ENCODE assay signal across 12 cellular contexts in genomic region chr12:54261817-54262402, GRCh38. TPM values are rescaled to one million over a fixed set of nuclear protein-coding genes. Genes with fewer than 3 reads are reported as not detected.
DNase-seq lines count a peak whose midpoint lies in the region; ATAC-seq lines count a peak whose summit lies in the region.
"Had no signal": no experiment of that assay in that cellular context is flagged by ENCODE, and none has a peak within 500 bp of the region (broad histone marks: within the 10 kb centered on the region; RNA-seq: fewer than 3 reads in every experiment).

No MANE protein-coding gene starts in this region.

- H3K23ac ChIP-seq in mesenchymal stem cell (ENCODE audit: low read length in 2 of 2), result no peak overlapping the region

- peak overlapping the region; percentile 89 for H2AK5ac ChIP-seq in mesenchymal stem cell (ENCODE audit: low read length, severe bottlenecking)

- no peak overlapping the region for H4K8ac ChIP-seq in mesenchymal stem cell (ENCODE audit: low read length)

- no peak overlapping the region for H4K91ac ChIP-seq in mesenchymal stem cell (ENCODE audit: low read length)

- H3K27me3 ChIP-seq in ACC112 (ENCODE audit: insufficient read depth, low read length), result no peaks in the 10 kb centered on the region
- H3K27me3 ChIP-seq in HUES6 (ENCODE audit: control insufficient read depth, insufficient read depth, low read length), result no peaks in the 10 kb centered on the region
- no peaks in the 10 kb centered on the region for H3K27me3 ChIP-seq in mesenchymal stem cell (ENCODE audit: control insufficient read depth in 1 of 2, insufficient read depth in 1 of 2, low read length in 2 of 2)

- H3K4me3 ChIP-seq in ACC112 (ENCODE audit: low read depth, low read length) (no peak overlapping the region; the same call in 1 of the 2 replicates), HUES6 (ENCODE audit: low read depth, low read length) (no peak overlapping the region), mesenchymal stem cell (ENCODE audit: insufficient read depth in 1 of 2, low read depth in 1 of 2, low read length in 2 of 2) (peak overlapping the region in 1 of 2 experiments; percentile 38)
- H3K4me3 ChIP-seq: psoas muscle had no signal

- no peaks in the 10 kb centered on the region for H3K9me3 ChIP-seq in HUES6 (ENCODE audit: control insufficient read depth, insufficient read depth, low read depth, low read length)
- H3K9me3 ChIP-seq in mesenchymal stem cell (ENCODE audit: control insufficient read depth, low read length), result no peaks in the 10 kb centered on the region
- H3K9me3 ChIP-seq: psoas muscle had no signal

- no peak overlapping the region for H3K18ac ChIP-seq in mesenchymal stem cell (ENCODE audit: low read depth in 1 of 2, low read length in 2 of 2)

- H3K9ac ChIP-seq in HUES6 (ENCODE audit: low read length), result peak overlapping the region; percentile 7
- peak overlapping the region; percentile 59 for H3K9ac ChIP-seq in mesenchymal stem cell (ENCODE audit: low read length)

- peaks cover 79% of the 10 kb centered on the region for H3K79me2 ChIP-seq in ACC112 (ENCODE audit: control insufficient read depth, insufficient read depth, low read length, unreplicated experiment)

- no peak overlapping the region for H2BK12ac ChIP-seq in mesenchymal stem cell (ENCODE audit: low read length in 2 of 2)

- no peak overlapping the region for H3K4me2 ChIP-seq in mesenchymal stem cell (ENCODE audit: low read length, poor library complexity, severe bottlenecking)

- H3K4me1 ChIP-seq in ACC112 (ENCODE audit: control insufficient read depth, insufficient read depth, low read length, unreplicated experiment) (peaks cover 55% of the 10 kb centered on the region), HUES6 (ENCODE audit: control insufficient read depth, insufficient read depth, low read length) (peaks cover 53% of the 10 kb centered on the region), mesenchymal stem cell (ENCODE audit: control insufficient read depth, insufficient read depth, low read depth, low read length) (peaks cover 15% of the 10 kb centered on the region)

- no peak overlapping the region for H2BK120ac ChIP-seq in mesenchymal stem cell (ENCODE audit: low read depth, low read length)

- H3K36me3 ChIP-seq in ACC112 (ENCODE audit: insufficient read depth, low read length), result peaks cover 4% of the 10 kb centered on the region; the same call in 1 of the 2 replicates
- H3K36me3 ChIP-seq in HUES6 (ENCODE audit: control insufficient read depth, insufficient read depth, low read length), result peaks cover 7% of the 10 kb centered on the region
- peaks cover under 1 to 7% of the 10 kb centered on the region in 2 experiments for H3K36me3 ChIP-seq in mesenchymal stem cell (ENCODE audit: control insufficient read depth in 1 of 2, insufficient read depth in 2 of 2, low read depth in 1 of 2, low read length in 2 of 2)

- peak; percentile 16 for DNase-seq in astrocyte of the hippocampus (ENCODE audit: low read depth, low spot score)
- no peak for DNase-seq in mesenchymal stem cell
- DNase-seq in stimulated activated CD4-positive, alpha-beta T cell treated with anti-CD3 and anti-CD28 coated beads, Interleukin-4, amount 100 ng/mL, for 4 hours, result no peak
- DNase-seq: COR-L47; effector CD8-positive, alpha-beta T cell; NCI-H1048 had no signal

- no peak overlapping the region for H3K4ac ChIP-seq in mesenchymal stem cell (ENCODE audit: low read depth in 1 of 2, low read length in 2 of 2)

- H3K79me1 ChIP-seq in mesenchymal stem cell (replicated peaks; ENCODE audit: low read length, poor library complexity, severe bottlenecking), result peaks cover 5% of the 10 kb centered on the region

- peak overlapping the region; percentile 71 for H2BK5ac ChIP-seq in mesenchymal stem cell (ENCODE audit: low read depth, low read length, poor library complexity, severe bottlenecking)

- H3K27ac ChIP-seq in ACC112 (ENCODE audit: low read depth, low read length) (peak overlapping the region; percentile 69), HUES6 (ENCODE audit: low read depth, low read length) (peak overlapping the region; percentile 87), mesenchymal stem cell (ENCODE audit: low read length, poor library complexity, severe bottlenecking) (peak overlapping the region; percentile 98)
- H3K27ac ChIP-seq: psoas muscle had no signal

- 67% methylated on average over 3 of the region's 5 CpGs for WGBS in mesenchymal stem cell

- no peak overlapping the region for H2BK15ac ChIP-seq in mesenchymal stem cell (ENCODE audit: low read depth, poor library complexity, severe bottlenecking)

- no peak overlapping the region for H2AFZ ChIP-seq in ACC112 (ENCODE audit: low read length, unreplicated experiment)
- H2AFZ ChIP-seq in mesenchymal stem cell (ENCODE audit: low read depth, low read length), result no peak overlapping the region

- ATAC-seq in HG03097 (IDR thresholded peaks at IDR 0.05; ENCODE audit: low FRiP score, unreplicated experiment), result no peak
- no peak for ATAC-seq in HG03175 (IDR thresholded peaks at IDR 0.05; ENCODE audit: unreplicated experiment)
- ATAC-seq in GM21723 (IDR thresholded peaks at IDR 0.05; ENCODE audit: unreplicated experiment), result no peak

- no peak overlapping the region for H3K14ac ChIP-seq in mesenchymal stem cell (ENCODE audit: low read length in 2 of 2)

RNA-seq across cellular contexts. Expression of gene CBX5, which starts 18.0 kb away (rescaled TPM):
- 34.7 TPM for polyA plus RNA-seq in mesenchymal stem cell (2013, experiment 1 of 2)
- polyA plus RNA-seq in mesenchymal stem cell (2013, experiment 2 of 2), result 34.1 TPM

RNA-seq across cellular contexts. Expression of gene HNRNPA1, which starts 18.6 kb away (rescaled TPM):
- 983 TPM for polyA plus RNA-seq in mesenchymal stem cell (2013, experiment 1 of 2)
- 943 TPM for polyA plus RNA-seq in mesenchymal stem cell (2013, experiment 2 of 2)

RNA-seq across cellular contexts. Expression of gene NFE2, which starts 38.9 kb away (rescaled TPM):
- 0.12 TPM for polyA plus RNA-seq in mesenchymal stem cell (2013, experiment 1 of 2)
- 0.10 TPM for polyA plus RNA-seq in mesenchymal stem cell (2013, experiment 2 of 2)
